In the genomic region with DNA sequence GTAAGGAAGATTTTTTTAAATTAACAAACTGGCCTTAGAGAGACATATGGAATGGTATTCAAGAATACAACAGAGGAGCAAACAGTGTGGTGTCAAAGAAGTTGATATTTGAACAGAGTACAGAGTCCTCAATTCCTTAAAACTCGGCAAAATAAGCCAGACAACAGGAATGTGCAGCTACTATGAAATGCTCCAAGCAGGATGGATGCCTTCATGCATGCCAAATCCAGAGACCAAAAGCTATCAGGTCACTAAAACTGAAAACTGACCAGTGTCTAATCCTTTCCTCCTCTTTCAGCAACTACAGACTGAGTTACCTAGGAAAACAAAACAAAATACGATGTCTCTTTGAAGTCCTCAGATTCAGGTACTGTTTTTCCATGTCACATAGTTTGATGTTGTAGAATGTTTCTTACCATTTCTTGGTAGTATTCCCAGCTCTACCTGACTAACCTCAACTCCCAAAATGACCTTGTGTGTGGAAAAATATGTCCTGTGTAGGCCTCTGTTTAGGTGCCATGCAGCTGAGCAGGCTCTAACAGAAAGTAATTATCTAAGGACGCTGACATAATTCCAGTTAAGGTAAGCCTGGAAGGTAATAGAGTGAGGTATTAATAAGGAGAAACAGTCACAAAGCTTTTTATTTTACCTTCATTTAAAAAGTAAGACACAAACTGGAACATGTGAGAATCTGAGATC, we compare ENCODE assay signal across 1 cellular context.
A peak's percentile ranks its signal among the peaks of the same experiment; 100 is the strongest.
TF ChIP-seq lines count a peak whose summit lies in the region.

No MANE protein-coding gene starts in this region.

TF ChIP-seq in HepG2, 621 proteins besides CTCF, POLR2A, EP300 and RAD21:
- TF ChIP-seq IRF2 (CRISPR knock-in tag; IDR thresholded peaks at IDR 0.05) = no peak
- TF ChIP-seq ZFX (CRISPR knock-in tag; IDR thresholded peaks at IDR 0.05; ENCODE audit: low read depth) = 0 out of 2 replicates have a peak, but pooled peaks have one; percentile 19
- TF ChIP-seq SOX6 (IDR thresholded peaks at IDR 0.05) = no peak
- 0 out of 2 replicates have a peak, but pooled peaks have one; percentile 20 for TF ChIP-seq SOX6 (CRISPR knock-in tag; IDR thresholded peaks at IDR 0.05)
- TF ChIP-seq TBX3 (IDR thresholded peaks at IDR 0.05; ENCODE audit: borderline replicate concordance) = peak; percentile 28; the same call in 1 of the 2 replicates
- no peak for TF ChIP-seq ZNF839 (CRISPR knock-in tag; IDR thresholded peaks at IDR 0.05; ENCODE audit: borderline replicate concordance)
- TF ChIP-seq ZNF326 (CRISPR knock-in tag; IDR thresholded peaks at IDR 0.05; ENCODE audit: borderline replicate concordance) = no peak
- no peak for TF ChIP-seq KLF15 (CRISPR knock-in tag; IDR thresholded peaks at IDR 0.05; ENCODE audit: borderline replicate concordance)
- 0 out of 2 replicates have a peak, but pooled peaks have one; percentile 5 for TF ChIP-seq FOXA3 (CRISPR knock-in tag; IDR thresholded peaks at IDR 0.05)
- no peak for TF ChIP-seq RFX5 (IDR thresholded peaks at IDR 0.05; ENCODE audit: low read depth, low read length)
- TF ChIP-seq SNAPC2 (CRISPR knock-in tag; IDR thresholded peaks at IDR 0.05) = no peak
- TF ChIP-seq ZNF570 (CRISPR knock-in tag; IDR thresholded peaks at IDR 0.05; ENCODE audit: borderline replicate concordance) = no peak
- 0 out of 2 replicates have a peak, but pooled peaks have one; percentile 21 for TF ChIP-seq HDAC2 (CRISPR knock-in tag; IDR thresholded peaks at IDR 0.05)
- TF ChIP-seq JUND (CRISPR knock-in tag; IDR thresholded peaks at IDR 0.05) = no peak
- 0 out of 2 replicates have a peak, but pooled peaks have one; percentile 45 for TF ChIP-seq LCORL (IDR thresholded peaks at IDR 0.05)
- TF ChIP-seq LCORL (CRISPR knock-in tag; IDR thresholded peaks at IDR 0.05) = no peak
- TF ChIP-seq, protein P1, sequence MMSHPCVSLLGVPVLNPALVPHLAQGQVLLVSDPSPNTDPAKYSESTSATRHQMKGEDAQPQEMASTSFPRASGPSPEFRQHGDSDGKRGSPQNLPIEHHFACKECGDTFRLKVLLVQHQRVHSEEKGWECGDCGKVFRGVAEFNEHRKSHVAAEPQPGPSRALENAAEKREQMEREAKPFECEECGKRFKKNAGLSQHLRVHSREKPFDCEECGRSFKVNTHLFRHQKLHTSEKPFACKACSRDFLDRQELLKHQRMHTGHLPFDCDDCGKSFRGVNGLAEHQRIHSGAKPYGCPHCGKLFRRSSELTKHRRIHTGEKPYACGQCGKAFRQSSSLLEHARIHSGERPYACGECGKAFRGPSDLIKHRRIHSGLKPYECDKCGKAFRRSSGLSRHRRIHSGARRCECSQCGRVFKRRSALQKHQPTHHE (CRISPR knock-in tag; IDR thresholded peaks at IDR 0.05; ENCODE audit: borderline replicate concordance) = no peak
- TF ChIP-seq, protein P2, sequence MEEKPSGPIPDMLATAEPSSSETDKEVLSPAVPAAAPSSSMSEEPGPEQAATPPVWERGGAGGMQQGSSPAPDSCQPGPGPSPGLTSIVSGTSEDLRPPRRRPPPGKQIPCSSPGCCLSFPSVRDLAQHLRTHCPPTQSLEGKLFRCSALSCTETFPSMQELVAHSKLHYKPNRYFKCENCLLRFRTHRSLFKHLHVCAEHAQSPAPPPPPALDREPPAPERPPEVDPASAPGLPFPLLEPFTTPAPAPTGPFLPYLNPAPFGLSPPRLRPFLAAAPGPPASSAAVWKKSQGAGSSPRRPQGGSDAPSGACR (CRISPR knock-in tag; IDR thresholded peaks at IDR 0.05) = no peak
- TF ChIP-seq, protein P3, sequence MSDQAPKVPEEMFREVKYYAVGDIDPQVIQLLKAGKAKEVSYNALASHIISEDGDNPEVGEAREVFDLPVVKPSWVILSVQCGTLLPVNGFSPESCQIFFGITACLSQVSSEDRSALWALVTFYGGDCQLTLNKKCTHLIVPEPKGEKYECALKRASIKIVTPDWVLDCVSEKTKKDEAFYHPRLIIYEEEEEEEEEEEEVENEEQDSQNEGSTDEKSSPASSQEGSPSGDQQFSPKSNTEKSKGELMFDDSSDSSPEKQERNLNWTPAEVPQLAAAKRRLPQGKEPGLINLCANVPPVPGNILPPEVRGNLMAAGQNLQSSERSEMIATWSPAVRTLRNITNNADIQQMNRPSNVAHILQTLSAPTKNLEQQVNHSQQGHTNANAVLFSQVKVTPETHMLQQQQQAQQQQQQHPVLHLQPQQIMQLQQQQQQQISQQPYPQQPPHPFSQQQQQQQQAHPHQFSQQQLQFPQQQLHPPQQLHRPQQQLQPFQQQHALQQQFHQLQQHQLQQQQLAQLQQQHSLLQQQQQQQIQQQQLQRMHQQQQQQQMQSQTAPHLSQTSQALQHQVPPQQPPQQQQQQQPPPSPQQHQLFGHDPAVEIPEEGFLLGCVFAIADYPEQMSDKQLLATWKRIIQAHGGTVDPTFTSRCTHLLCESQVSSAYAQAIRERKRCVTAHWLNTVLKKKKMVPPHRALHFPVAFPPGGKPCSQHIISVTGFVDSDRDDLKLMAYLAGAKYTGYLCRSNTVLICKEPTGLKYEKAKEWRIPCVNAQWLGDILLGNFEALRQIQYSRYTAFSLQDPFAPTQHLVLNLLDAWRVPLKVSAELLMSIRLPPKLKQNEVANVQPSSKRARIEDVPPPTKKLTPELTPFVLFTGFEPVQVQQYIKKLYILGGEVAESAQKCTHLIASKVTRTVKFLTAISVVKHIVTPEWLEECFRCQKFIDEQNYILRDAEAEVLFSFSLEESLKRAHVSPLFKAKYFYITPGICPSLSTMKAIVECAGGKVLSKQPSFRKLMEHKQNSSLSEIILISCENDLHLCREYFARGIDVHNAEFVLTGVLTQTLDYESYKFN (CRISPR knock-in tag; conservative IDR thresholded peaks at IDR 0.05) = peak; percentile 44
- peak; percentile 35 for TF ChIP-seq ASH2L (IDR thresholded peaks at IDR 0.05; ENCODE audit: insufficient read length, low read depth, low read length)
- peak; percentile 71 for TF ChIP-seq TEAD3 (CRISPR knock-in tag; optimal IDR thresholded peaks at IDR 0.05; ENCODE audit: borderline replicate concordance)
- TF ChIP-seq, protein P4, sequence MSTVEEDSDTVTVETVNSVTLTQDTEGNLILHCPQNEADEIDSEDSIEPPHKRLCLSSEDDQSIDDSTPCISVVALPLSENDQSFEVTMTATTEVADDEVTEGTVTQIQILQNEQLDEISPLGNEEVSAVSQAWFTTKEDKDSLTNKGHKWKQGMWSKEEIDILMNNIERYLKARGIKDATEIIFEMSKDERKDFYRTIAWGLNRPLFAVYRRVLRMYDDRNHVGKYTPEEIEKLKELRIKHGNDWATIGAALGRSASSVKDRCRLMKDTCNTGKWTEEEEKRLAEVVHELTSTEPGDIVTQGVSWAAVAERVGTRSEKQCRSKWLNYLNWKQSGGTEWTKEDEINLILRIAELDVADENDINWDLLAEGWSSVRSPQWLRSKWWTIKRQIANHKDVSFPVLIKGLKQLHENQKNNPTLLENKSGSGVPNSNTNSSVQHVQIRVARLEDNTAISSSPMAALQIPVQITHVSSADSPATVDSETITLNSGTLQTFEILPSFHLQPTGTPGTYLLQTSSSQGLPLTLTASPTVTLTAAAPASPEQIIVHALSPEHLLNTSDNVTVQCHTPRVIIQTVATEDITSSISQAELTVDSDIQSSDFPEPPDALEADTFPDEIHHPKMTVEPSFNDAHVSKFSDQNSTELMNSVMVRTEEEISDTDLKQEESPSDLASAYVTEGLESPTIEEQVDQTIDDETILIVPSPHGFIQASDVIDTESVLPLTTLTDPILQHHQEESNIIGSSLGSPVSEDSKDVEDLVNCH (CRISPR knock-in tag; IDR thresholded peaks at IDR 0.05) = no peak
- TF ChIP-seq HNF4A (CRISPR knock-in tag; IDR thresholded peaks at IDR 0.05) = peak; percentile 53
- TF ChIP-seq SETDB1 (CRISPR knock-in tag; IDR thresholded peaks at IDR 0.05; ENCODE audit: borderline replicate concordance) = no peak
- TF ChIP-seq ZNF558 (CRISPR knock-in tag; IDR thresholded peaks at IDR 0.05; ENCODE audit: borderline replicate concordance) = no peak
- TF ChIP-seq, protein P5, sequence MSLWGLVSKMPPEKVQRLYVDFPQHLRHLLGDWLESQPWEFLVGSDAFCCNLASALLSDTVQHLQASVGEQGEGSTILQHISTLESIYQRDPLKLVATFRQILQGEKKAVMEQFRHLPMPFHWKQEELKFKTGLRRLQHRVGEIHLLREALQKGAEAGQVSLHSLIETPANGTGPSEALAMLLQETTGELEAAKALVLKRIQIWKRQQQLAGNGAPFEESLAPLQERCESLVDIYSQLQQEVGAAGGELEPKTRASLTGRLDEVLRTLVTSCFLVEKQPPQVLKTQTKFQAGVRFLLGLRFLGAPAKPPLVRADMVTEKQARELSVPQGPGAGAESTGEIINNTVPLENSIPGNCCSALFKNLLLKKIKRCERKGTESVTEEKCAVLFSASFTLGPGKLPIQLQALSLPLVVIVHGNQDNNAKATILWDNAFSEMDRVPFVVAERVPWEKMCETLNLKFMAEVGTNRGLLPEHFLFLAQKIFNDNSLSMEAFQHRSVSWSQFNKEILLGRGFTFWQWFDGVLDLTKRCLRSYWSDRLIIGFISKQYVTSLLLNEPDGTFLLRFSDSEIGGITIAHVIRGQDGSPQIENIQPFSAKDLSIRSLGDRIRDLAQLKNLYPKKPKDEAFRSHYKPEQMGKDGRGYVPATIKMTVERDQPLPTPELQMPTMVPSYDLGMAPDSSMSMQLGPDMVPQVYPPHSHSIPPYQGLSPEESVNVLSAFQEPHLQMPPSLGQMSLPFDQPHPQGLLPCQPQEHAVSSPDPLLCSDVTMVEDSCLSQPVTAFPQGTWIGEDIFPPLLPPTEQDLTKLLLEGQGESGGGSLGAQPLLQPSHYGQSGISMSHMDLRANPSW (CRISPR knock-in tag; IDR thresholded peaks at IDR 0.05; ENCODE audit: borderline replicate concordance) = 0 out of 2 replicates have a peak, but pooled peaks have one; percentile 34
- peak; percentile 65; the same call in 1 of the 2 replicates for TF ChIP-seq NCOR1 (IDR thresholded peaks at IDR 0.05; ENCODE audit: borderline replicate concordance, low read length)
- no peak for TF ChIP-seq NFATC3 (CRISPR knock-in tag; IDR thresholded peaks at IDR 0.05)
